ENCODE assay signal across 12 cellular contexts in genomic region chr5:149140197-149141002, GRCh38. TPM values are rescaled to one million over a fixed set of nuclear protein-coding genes. Genes with fewer than 3 reads are reported as not detected.
A peak's percentile ranks its signal among the peaks of the same experiment; 100 is the strongest.
DNase-seq lines count a peak whose midpoint lies in the region; ATAC-seq, FAIRE-seq and TF ChIP-seq lines count a peak whose summit lies in the region.
"Had no signal": no experiment of that assay in that cellular context is flagged by ENCODE, and none has a peak within 500 bp of the region (broad histone marks: within the 10 kb centered on the region; RNA-seq: fewer than 3 reads in every experiment).

No MANE protein-coding gene starts in this region.

- H3K36me3 ChIP-seq in stomach: no peaks in the 10 kb centered on the region
- no peaks in the 10 kb centered on the region for H3K36me3 ChIP-seq in kidney (ENCODE audit: control insufficient read depth in 1 of 2, insufficient read depth in 2 of 2, low read length in 2 of 2)

- H3K9me3 ChIP-seq in T-helper 17 cell (ENCODE audit: control insufficient read depth, low read length, poor library complexity, severe bottlenecking) (no peaks in the 10 kb centered on the region), stomach (no peaks in the 10 kb centered on the region), kidney (ENCODE audit: control insufficient read depth in 1 of 2, low read length in 2 of 2) (no peaks in the 10 kb centered on the region)

- TF ChIP-seq POLR2A in stomach (IDR thresholded peaks at IDR 0.05): no peak

- WGBS in stomach, 5 donors: 70 to 84% (median 73%) methylated on average over 11 of the region's 11 CpGs

- peaks cover 9 to 42% (median 27%) of the 10 kb centered on the region in 4 donors for H3K4me1 ChIP-seq in stomach
- H3K4me1 ChIP-seq in kidney (ENCODE audit: control insufficient read depth in 1 of 2, insufficient read depth in 1 of 2, low read depth in 1 of 2, low read length in 2 of 2): peaks cover 0 to 10% of the 10 kb centered on the region in 2 donors

- no peak for ATAC-seq in activated naive CD4-positive, alpha-beta T cell treated with anti-CD3 and anti-CD28 coated beads, Interleukin-2, amount 50 U/mL, for 72 hours
- ATAC-seq in T-helper 17 cell: no peak
- no peak for ATAC-seq in stimulated activated effector memory CD8-positive, alpha-beta T cell treated with anti-CD3 and anti-CD28 coated beads, Interleukin-12 subunit alpha, Interleukin-12 subunit beta, amount 100 ng/mL, for 72 hours
- ATAC-seq in GM18517 (IDR thresholded peaks at IDR 0.05; ENCODE audit: unreplicated experiment): no peak

- peak overlapping the region; percentile 59 for H3K4me3 Mint-ChIP-seq in activated naive CD4-positive, alpha-beta T cell treated with anti-CD3 and anti-CD28 coated beads, Interleukin-2, amount 50 U/mL, for 24 hours
- peak overlapping the region; percentile 67 for H3K4me3 Mint-ChIP-seq in T-helper 17 cell
- peak overlapping the region; percentile 6 for H3K4me3 Mint-ChIP-seq in stimulated activated effector memory CD8-positive, alpha-beta T cell treated with anti-CD3 and anti-CD28 coated beads, Interleukin-12 subunit alpha, Interleukin-12 subunit beta, amount 100 ng/mL, for 72 hours

- no peak overlapping the region for H3K27ac Mint-ChIP-seq in activated naive CD4-positive, alpha-beta T cell treated with anti-CD3 and anti-CD28 coated beads, Interleukin-2, amount 50 U/mL, for 24 hours
- H3K27ac Mint-ChIP-seq in activated naive CD4-positive, alpha-beta T cell treated with anti-CD3 and anti-CD28 coated beads, Interleukin-2, amount 50 U/mL, for 72 hours: no peak overlapping the region
- no peak overlapping the region for H3K27ac Mint-ChIP-seq in T-helper 17 cell
- H3K27ac Mint-ChIP-seq in stimulated activated effector memory CD8-positive, alpha-beta T cell treated with anti-CD3 and anti-CD28 coated beads, Interleukin-12 subunit alpha, Interleukin-12 subunit beta, amount 100 ng/mL, for 72 hours: no peak overlapping the region

- intact Hi-C loops in stomach (cut with DNase I; ENCODE audit: low total_unique reads) (no loop called here), kidney (cut with DNase I) (no loop called here)

- H3K4me3 ChIP-seq in foreskin fibroblast (ENCODE audit: low read depth in 1 of 2, low read length in 2 of 2) (no peak overlapping the region), stomach (no peak overlapping the region), kidney (ENCODE audit: low read length in 2 of 2) (no peak overlapping the region)

- H3K27me3 Mint-ChIP-seq in activated naive CD4-positive, alpha-beta T cell treated with anti-CD3 and anti-CD28 coated beads, Interleukin-2, amount 50 U/mL, for 24 hours: peaks cover 4% of the 10 kb centered on the region
- H3K27me3 Mint-ChIP-seq in T-helper 17 cell: peaks cover 53% of the 10 kb centered on the region

- FAIRE-seq in kidney (lab: Jason Lieb, UNC): no peak
- FAIRE-seq: urothelium cell line had no signal

- peak overlapping the region in 1 of 5 donors; percentile 79 for H3K27ac ChIP-seq in stomach
- H3K27ac ChIP-seq in kidney (ENCODE audit: low read depth in 2 of 2, low read length in 2 of 2): no peak overlapping the region

- peaks cover 3% of the 10 kb centered on the region for H3K4me1 Mint-ChIP-seq in activated naive CD4-positive, alpha-beta T cell treated with anti-CD3 and anti-CD28 coated beads, Interleukin-2, amount 50 U/mL, for 24 hours
- peaks cover 8% of the 10 kb centered on the region for H3K4me1 Mint-ChIP-seq in T-helper 17 cell
- peaks cover 11% of the 10 kb centered on the region for H3K4me1 Mint-ChIP-seq in stimulated activated effector memory CD8-positive, alpha-beta T cell treated with anti-CD3 and anti-CD28 coated beads, Interleukin-12 subunit alpha, Interleukin-12 subunit beta, amount 100 ng/mL, for 72 hours

- DNase-seq in activated naive CD4-positive, alpha-beta T cell treated with anti-CD3 and anti-CD28 coated beads, Interleukin-2, amount 50 U/mL, for 72 hours (ENCODE audit: low spot score in 2 of 2): no peak
- DNase-seq in T-helper 17 cell (no peak), foreskin fibroblast (peak; percentile 65 to 70), stomach (no peak), kidney (no peak)
- no peak for DNase-seq in stimulated activated effector memory CD8-positive, alpha-beta T cell treated with anti-CD3 and anti-CD28 coated beads, Interleukin-12 subunit alpha, Interleukin-12 subunit beta, amount 100 ng/mL, for 72 hours (ENCODE audit: low spot score in 2 of 2)
- DNase-seq: amniotic stem cell, DMS153, NCI-H1694 treated with DMSO at 0.1 percent for 48 hours had no signal

- TF ChIP-seq CTCF in foreskin fibroblast (IDR thresholded peaks at IDR 0.05; ENCODE audit: low read depth, low read length): no peak
- TF ChIP-seq CTCF in stomach (IDR thresholded peaks at IDR 0.05): no peak
- no peak for TF ChIP-seq CTCF in kidney (IDR thresholded peaks at IDR 0.05; ENCODE audit: borderline replicate concordance, extremely low read depth, insufficient read depth)

- TF ChIP-seq EP300 in stomach (IDR thresholded peaks at IDR 0.05): no peak

- peaks cover 0 to 20% (median 0%) of the 10 kb centered on the region in 3 donors for H3K27me3 ChIP-seq in stomach

- H3K9ac ChIP-seq in kidney (ENCODE audit: low read length in 2 of 2): no peak overlapping the region

- H3K36me3 Mint-ChIP-seq in activated naive CD4-positive, alpha-beta T cell treated with anti-CD3 and anti-CD28 coated beads, Interleukin-2, amount 50 U/mL, for 24 hours: no peaks in the 10 kb centered on the region
- H3K36me3 Mint-ChIP-seq in activated naive CD4-positive, alpha-beta T cell treated with anti-CD3 and anti-CD28 coated beads, Interleukin-2, amount 50 U/mL, for 72 hours: no peaks in the 10 kb centered on the region
- H3K36me3 Mint-ChIP-seq in T-helper 17 cell (ENCODE audit: low read depth): peaks cover 7% of the 10 kb centered on the region
- H3K36me3 Mint-ChIP-seq in stimulated activated effector memory CD8-positive, alpha-beta T cell treated with anti-CD3 and anti-CD28 coated beads, Interleukin-12 subunit alpha, Interleukin-12 subunit beta, amount 100 ng/mL, for 72 hours: no peaks in the 10 kb centered on the region

- H3K9me3 Mint-ChIP-seq in activated naive CD4-positive, alpha-beta T cell treated with anti-CD3 and anti-CD28 coated beads, Interleukin-2, amount 50 U/mL, for 24 hours: no peaks in the 10 kb centered on the region
- H3K9me3 Mint-ChIP-seq in activated naive CD4-positive, alpha-beta T cell treated with anti-CD3 and anti-CD28 coated beads, Interleukin-2, amount 50 U/mL, for 72 hours: no peaks in the 10 kb centered on the region
- no peaks in the 10 kb centered on the region for H3K9me3 Mint-ChIP-seq in stimulated activated effector memory CD8-positive, alpha-beta T cell treated with anti-CD3 and anti-CD28 coated beads, Interleukin-12 subunit alpha, Interleukin-12 subunit beta, amount 100 ng/mL, for 72 hours

RNA-seq across cellular contexts. Expression of gene ABLIM3, which starts 0.9 kb away (rescaled TPM):
- total RNA-seq in activated naive CD4-positive, alpha-beta T cell treated with anti-CD3 and anti-CD28 coated beads, Interleukin-2, amount 50 U/mL, for 72 hours: under 1 TPM; 0.14 to 0.53 TPM
- 10 to 100 TPM in 1 of 2 donors, under 1 TPM in 1; 0.55 to 18.5 TPM for total RNA-seq in T-helper 17 cell
- 10 to 100 TPM in 2 of 5 donors, 1 to 10 TPM in 3; 4.6 to 17.1 (median 8.8) TPM for total RNA-seq in stomach
- 10 to 100 TPM in 2 of 3 donors, 1 to 10 TPM in 1; 8.2 to 21.4 (median 11.8) TPM for polyA plus RNA-seq in stomach
- total RNA-seq in kidney: 21.7 TPM
- 20.1 TPM for polyA plus RNA-seq in kidney (ENCODE audit: insufficient read depth, low read depth, low replicate concordance)

Comparison
In these comparisons a context has a peak if more than half of its experiments do, and no peak if none do; other contexts are left out.
1. H3K4me3 Mint-ChIP-seq: peak in every context shown above with its lines; median percentile 67 in T-helper 17 cell; 59 in activated naive CD4-positive, alpha-beta T cell treated with anti-CD3 and anti-CD28 coated beads, Interleukin-2, amount 50 U/mL, for 24 hours; 6 in stimulated activated effector memory CD8-positive, alpha-beta T cell treated with anti-CD3 and anti-CD28 coated beads, Interleukin-12 subunit alpha, Interleukin-12 subunit beta, amount 100 ng/mL, for 72 hours.
2. DNase-seq: peak in foreskin fibroblast (2 of 2); none in activated naive CD4-positive, alpha-beta T cell treated with anti-CD3 and anti-CD28 coated beads, Interleukin-2, amount 50 U/mL, for 72 hours (0 of 2), T-helper 17 cell (0 of 3), stimulated activated effector memory CD8-positive, alpha-beta T cell treated with anti-CD3 and anti-CD28 coated beads, Interleukin-12 subunit alpha, Interleukin-12 subunit beta, amount 100 ng/mL, for 72 hours (0 of 2), stomach (single experiment) and kidney (single experiment).